In the genomic region with DNA sequence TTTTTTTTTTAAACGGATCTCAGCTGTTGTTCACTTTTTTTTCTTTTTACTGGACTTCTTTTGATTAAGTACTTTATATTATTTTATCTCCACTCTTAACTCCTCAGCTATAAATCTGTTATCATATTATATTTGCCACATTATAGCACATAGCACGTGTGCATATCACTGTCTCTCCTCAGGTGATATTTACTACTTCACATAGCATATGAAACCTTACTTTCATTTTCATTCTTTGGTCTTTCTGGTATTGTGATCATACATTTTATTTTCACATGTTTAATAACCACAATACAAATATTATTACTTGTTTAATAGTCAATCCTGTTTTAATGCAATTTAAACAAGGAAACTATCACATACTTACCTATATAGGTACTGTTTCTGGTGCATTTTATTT, we compare ENCODE assay signal across 1 cellular context.
TF ChIP-seq lines count a peak whose summit lies in the region.

No MANE protein-coding gene starts in this region.

TF ChIP-seq in HepG2, 621 proteins besides CTCF, POLR2A, EP300 and RAD21 (continued from another document):
- TF ChIP-seq, protein P1, sequence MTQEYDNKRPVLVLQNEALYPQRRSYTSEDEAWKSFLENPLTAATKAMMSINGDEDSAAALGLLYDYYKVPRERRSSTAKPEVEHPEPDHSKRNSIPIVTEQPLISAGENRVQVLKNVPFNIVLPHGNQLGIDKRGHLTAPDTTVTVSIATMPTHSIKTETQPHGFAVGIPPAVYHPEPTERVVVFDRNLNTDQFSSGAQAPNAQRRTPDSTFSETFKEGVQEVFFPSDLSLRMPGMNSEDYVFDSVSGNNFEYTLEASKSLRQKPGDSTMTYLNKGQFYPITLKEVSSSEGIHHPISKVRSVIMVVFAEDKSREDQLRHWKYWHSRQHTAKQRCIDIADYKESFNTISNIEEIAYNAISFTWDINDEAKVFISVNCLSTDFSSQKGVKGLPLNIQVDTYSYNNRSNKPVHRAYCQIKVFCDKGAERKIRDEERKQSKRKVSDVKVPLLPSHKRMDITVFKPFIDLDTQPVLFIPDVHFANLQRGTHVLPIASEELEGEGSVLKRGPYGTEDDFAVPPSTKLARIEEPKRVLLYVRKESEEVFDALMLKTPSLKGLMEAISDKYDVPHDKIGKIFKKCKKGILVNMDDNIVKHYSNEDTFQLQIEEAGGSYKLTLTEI (CRISPR knock-in tag; conservative IDR thresholded peaks at IDR 0.05), result no peak
- TF ChIP-seq ZNF160 (CRISPR knock-in tag; IDR thresholded peaks at IDR 0.05) (no peak), ZNF121 (CRISPR knock-in tag; IDR thresholded peaks at IDR 0.05) (no peak), RXRB (CRISPR knock-in tag; IDR thresholded peaks at IDR 0.05; ENCODE audit: borderline replicate concordance) (no peak), MYNN (CRISPR knock-in tag; IDR thresholded peaks at IDR 0.05; ENCODE audit: low read depth) (no peak), ZNF34 (CRISPR knock-in tag; IDR thresholded peaks at IDR 0.05; ENCODE audit: borderline replicate concordance) (no peak)
- TF ChIP-seq, protein P2, sequence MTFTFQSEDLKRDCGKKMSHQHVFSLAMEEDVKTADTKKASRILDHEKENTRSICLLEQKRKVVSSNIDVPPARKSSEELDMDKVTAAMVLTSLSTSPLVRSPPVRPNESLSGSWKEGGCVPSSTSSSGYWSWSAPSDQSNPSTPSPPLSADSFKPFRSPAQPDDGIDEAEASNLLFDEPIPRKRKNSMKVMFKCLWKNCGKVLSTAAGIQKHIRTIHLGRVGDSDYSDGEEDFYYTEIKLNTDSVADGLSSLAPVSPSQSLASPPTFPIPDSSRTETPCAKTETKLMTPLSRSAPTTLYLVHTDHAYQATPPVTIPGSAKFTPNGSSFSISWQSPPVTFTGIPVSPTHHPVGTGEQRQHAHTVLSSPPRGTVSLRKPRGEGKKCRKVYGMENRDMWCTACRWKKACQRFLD (CRISPR knock-in tag; IDR thresholded peaks at IDR 0.05; ENCODE audit: borderline replicate concordance), result no peak
- TF ChIP-seq, protein P3, sequence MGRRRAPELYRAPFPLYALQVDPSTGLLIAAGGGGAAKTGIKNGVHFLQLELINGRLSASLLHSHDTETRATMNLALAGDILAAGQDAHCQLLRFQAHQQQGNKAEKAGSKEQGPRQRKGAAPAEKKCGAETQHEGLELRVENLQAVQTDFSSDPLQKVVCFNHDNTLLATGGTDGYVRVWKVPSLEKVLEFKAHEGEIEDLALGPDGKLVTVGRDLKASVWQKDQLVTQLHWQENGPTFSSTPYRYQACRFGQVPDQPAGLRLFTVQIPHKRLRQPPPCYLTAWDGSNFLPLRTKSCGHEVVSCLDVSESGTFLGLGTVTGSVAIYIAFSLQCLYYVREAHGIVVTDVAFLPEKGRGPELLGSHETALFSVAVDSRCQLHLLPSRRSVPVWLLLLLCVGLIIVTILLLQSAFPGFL (CRISPR knock-in tag; IDR thresholded peaks at IDR 0.05), result no peak
- TF ChIP-seq, protein P4, sequence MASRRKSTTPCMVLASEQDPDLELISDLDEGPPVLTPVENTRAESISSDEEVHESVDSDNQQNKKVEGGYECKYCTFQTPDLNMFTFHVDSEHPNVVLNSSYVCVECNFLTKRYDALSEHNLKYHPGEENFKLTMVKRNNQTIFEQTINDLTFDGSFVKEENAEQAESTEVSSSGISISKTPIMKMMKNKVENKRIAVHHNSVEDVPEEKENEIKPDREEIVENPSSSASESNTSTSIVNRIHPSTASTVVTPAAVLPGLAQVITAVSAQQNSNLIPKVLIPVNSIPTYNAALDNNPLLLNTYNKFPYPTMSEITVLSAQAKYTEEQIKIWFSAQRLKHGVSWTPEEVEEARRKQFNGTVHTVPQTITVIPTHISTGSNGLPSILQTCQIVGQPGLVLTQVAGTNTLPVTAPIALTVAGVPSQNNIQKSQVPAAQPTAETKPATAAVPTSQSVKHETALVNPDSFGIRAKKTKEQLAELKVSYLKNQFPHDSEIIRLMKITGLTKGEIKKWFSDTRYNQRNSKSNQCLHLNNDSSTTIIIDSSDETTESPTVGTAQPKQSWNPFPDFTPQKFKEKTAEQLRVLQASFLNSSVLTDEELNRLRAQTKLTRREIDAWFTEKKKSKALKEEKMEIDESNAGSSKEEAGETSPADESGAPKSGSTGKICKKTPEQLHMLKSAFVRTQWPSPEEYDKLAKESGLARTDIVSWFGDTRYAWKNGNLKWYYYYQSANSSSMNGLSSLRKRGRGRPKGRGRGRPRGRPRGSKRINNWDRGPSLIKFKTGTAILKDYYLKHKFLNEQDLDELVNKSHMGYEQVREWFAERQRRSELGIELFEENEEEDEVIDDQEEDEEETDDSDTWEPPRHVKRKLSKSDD (CRISPR knock-in tag; IDR thresholded peaks at IDR 0.05; ENCODE audit: low read depth), result no peak
- TF ChIP-seq, protein P5, sequence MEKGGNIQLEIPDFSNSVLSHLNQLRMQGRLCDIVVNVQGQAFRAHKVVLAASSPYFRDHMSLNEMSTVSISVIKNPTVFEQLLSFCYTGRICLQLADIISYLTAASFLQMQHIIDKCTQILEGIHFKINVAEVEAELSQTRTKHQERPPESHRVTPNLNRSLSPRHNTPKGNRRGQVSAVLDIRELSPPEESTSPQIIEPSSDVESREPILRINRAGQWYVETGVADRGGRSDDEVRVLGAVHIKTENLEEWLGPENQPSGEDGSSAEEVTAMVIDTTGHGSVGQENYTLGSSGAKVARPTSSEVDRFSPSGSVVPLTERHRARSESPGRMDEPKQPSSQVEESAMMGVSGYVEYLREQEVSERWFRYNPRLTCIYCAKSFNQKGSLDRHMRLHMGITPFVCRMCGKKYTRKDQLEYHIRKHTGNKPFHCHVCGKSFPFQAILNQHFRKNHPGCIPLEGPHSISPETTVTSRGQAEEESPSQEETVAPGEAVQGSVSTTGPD (CRISPR knock-in tag; IDR thresholded peaks at IDR 0.05), result no peak
